In genomic region chr17:70006159-70006558, GRCh38 we compare ENCODE assay signal across 29 cellular contexts.
DNase-seq lines count a peak whose midpoint lies in the region; ATAC-seq and TF ChIP-seq lines count a peak whose summit lies in the region.
"Had no signal": no experiment of that assay in that cellular context is flagged by ENCODE, and none has a peak within 500 bp of the region (broad histone marks: within the 10 kb centered on the region; RNA-seq: fewer than 3 reads in every experiment).

No MANE protein-coding gene starts in this region.

- TF ChIP-seq CTCF in RWPE1 (conservative IDR thresholded peaks at IDR 0.05; ENCODE audit: low read depth) = no peak
- no peak for TF ChIP-seq CTCF in mesothelial cell of epicardium (IDR thresholded peaks at IDR 0.05; ENCODE audit: unreplicated experiment)

- peaks cover 9% of the 10 kb centered on the region for H3K9me3 Mint-ChIP-seq in mesothelial cell of epicardium
- H3K9me3 Mint-ChIP-seq: activated CD8-positive, alpha-beta T cell treated with anti-CD3 and anti-CD28 coated beads for 36 hours; endodermal cell had no signal

- no peaks in the 10 kb centered on the region for H3K36me3 Mint-ChIP-seq in mesothelial cell of epicardium
- H3K36me3 Mint-ChIP-seq: activated naive CD8-positive, alpha-beta T cell treated with anti-CD3 and anti-CD28 coated beads, Interleukin-2, amount 10 ng/mL, durations not matched to agents 7 days and 5 days; immature natural killer cell; naive thymus-derived CD8-positive, alpha-beta T cell; stimulated activated memory B cell treated with anti-CD40 and anti-IgM and Interleukin-4, amounts not matched to agents 10 μg/mL and 1 μg/mL and 100 μg/mL, for 72 hours had no signal

- H3K4me1 Mint-ChIP-seq in mesothelial cell of epicardium = peaks cover 16% of the 10 kb centered on the region
- H3K4me1 Mint-ChIP-seq: activated naive CD8-positive, alpha-beta T cell treated with anti-CD3 and anti-CD28 coated beads, Interleukin-2, amount 10 ng/mL, durations not matched to agents 7 days and 5 days; immature natural killer cell; naive thymus-derived CD8-positive, alpha-beta T cell; stimulated activated memory B cell treated with anti-CD40 and anti-IgM and Interleukin-4, amounts not matched to agents 10 μg/mL and 1 μg/mL and 100 μg/mL, for 72 hours had no signal

- peak; percentile 24 for DNase-seq in GM03348 (ENCODE audit: low spot score)
- DNase-seq in RWPE1 (ENCODE audit: low spot score) = peak; percentile 4
- DNase-seq in epithelial cell of prostate (ENCODE audit: low read depth, low spot score) = no peak
- DNase-seq in mesothelial cell of epicardium (ENCODE audit: low spot score in 2 of 2, unreplicated experiment in 2 of 2) = no peak
- no peak for DNase-seq in NK-92 treated with Interleukin-12 subunit alpha and Interleukin-12 subunit beta, amount 100 ng/mL, for 24 hours (lab: John Stamatoyannopoulos, UW)
- no peak for DNase-seq in NCI-H187 (lab: John Stamatoyannopoulos, UW)
- DNase-seq: activated CD4-positive, CD25-positive, alpha-beta regulatory T cell treated with anti-CD3 and anti-CD28 coated beads, Interleukin-2, amount 50 U/mL, for 72 hours; activated CD8-positive, alpha-beta T cell treated with anti-CD3 and anti-CD28 coated beads for 36 hours; activated naive CD8-positive, alpha-beta T cell treated with anti-CD3 and anti-CD28 coated beads, Interleukin-2, amount 10 ng/mL, durations not matched to agents 7 days and 5 days; C1 segment of cervical spinal cord; DND-41; endodermal cell; hippocampal formation; immature natural killer cell; KBM-7; left ventricle myocardium inferior; naive thymus-derived CD8-positive, alpha-beta T cell; NCI-H146; NCI-H524 treated with DMSO at 0.1 percent for 48 hours; occipital lobe; Peyer's patch; stimulated activated CD4-positive, alpha-beta T cell treated with anti-CD3 and anti-CD28 coated beads, Interleukin-4, amount 100 ng/mL, for 1 hour; upper lobe of right lung had no signal

- CTCF ChIA-PET in RWPE1 (lab: Yijun Ruan, JAX) = no interaction called here

- peak overlapping the region; percentile 36 for H3K27ac Mint-ChIP-seq in mesothelial cell of epicardium
- H3K27ac Mint-ChIP-seq: activated CD8-positive, alpha-beta T cell treated with anti-CD3 and anti-CD28 coated beads for 36 hours; activated naive CD8-positive, alpha-beta T cell treated with anti-CD3 and anti-CD28 coated beads, Interleukin-2, amount 10 ng/mL, durations not matched to agents 7 days and 5 days; endodermal cell; immature natural killer cell; naive thymus-derived CD8-positive, alpha-beta T cell; stimulated activated memory B cell treated with anti-CD40 and anti-IgM and Interleukin-4, amounts not matched to agents 10 μg/mL and 1 μg/mL and 100 μg/mL, for 72 hours had no signal

- H3K27me3 Mint-ChIP-seq in mesothelial cell of epicardium (ENCODE audit: low read depth) = no peaks in the 10 kb centered on the region
- H3K27me3 Mint-ChIP-seq: activated CD8-positive, alpha-beta T cell treated with anti-CD3 and anti-CD28 coated beads for 36 hours; activated naive CD8-positive, alpha-beta T cell treated with anti-CD3 and anti-CD28 coated beads, Interleukin-2, amount 10 ng/mL, durations not matched to agents 7 days and 5 days; stimulated activated memory B cell treated with anti-CD40 and anti-IgM and Interleukin-4, amounts not matched to agents 10 μg/mL and 1 μg/mL and 100 μg/mL, for 72 hours had no signal

- H3K4me3 Mint-ChIP-seq in mesothelial cell of epicardium = no peak overlapping the region
- H3K4me3 Mint-ChIP-seq: activated CD8-positive, alpha-beta T cell treated with anti-CD3 and anti-CD28 coated beads for 36 hours; activated naive CD8-positive, alpha-beta T cell treated with anti-CD3 and anti-CD28 coated beads, Interleukin-2, amount 10 ng/mL, durations not matched to agents 7 days and 5 days; endodermal cell; immature natural killer cell; naive thymus-derived CD8-positive, alpha-beta T cell; stimulated activated memory B cell treated with anti-CD40 and anti-IgM and Interleukin-4, amounts not matched to agents 10 μg/mL and 1 μg/mL and 100 μg/mL, for 72 hours had no signal

- H3K27ac ChIP-seq in RWPE1 (no peak overlapping the region), epithelial cell of prostate (peak overlapping the region; percentile 5)
- H3K27ac ChIP-seq: coronary artery, foreskin keratinocyte, left ventricle myocardium inferior, Peyer's patch, SJSA1, upper lobe of right lung had no signal

- no peak for ATAC-seq in HG03439 (IDR thresholded peaks at IDR 0.05; ENCODE audit: unreplicated experiment)
- no peak for ATAC-seq in activated CD4-positive, CD25-positive, alpha-beta regulatory T cell treated with anti-CD3 and anti-CD28 coated beads, Interleukin-2, amount 50 U/mL, for 24 hours
- ATAC-seq: activated CD8-positive, alpha-beta T cell treated with anti-CD3 and anti-CD28 coated beads for 36 hours; foreskin keratinocyte; naive thymus-derived CD8-positive, alpha-beta T cell; stimulated activated memory B cell treated with anti-CD40 and anti-IgM and Interleukin-4, amounts not matched to agents 10 μg/mL and 1 μg/mL and 100 μg/mL, for 72 hours; upper lobe of right lung had no signal

- POLR2A ChIA-PET in RWPE1 (lab: Yijun Ruan, JAX; ENCODE audit: low non-redundant PET) = no interaction called here

Comparison
In these comparisons a context has a peak if more than half of its experiments do, and no peak if none do; other contexts are left out.
1. DNase-seq: peak in GM03348 (single experiment) and RWPE1 (single experiment); none in epithelial cell of prostate (single experiment), mesothelial cell of epicardium (0 of 2), NK-92 treated with Interleukin-12 subunit alpha and Interleukin-12 subunit beta, amount 100 ng/mL, for 24 hours (single experiment) and NCI-H187 (0 of 2).